Comparison of ENCODE assay signal across 8 cellular contexts in genomic region chr11:129750343-129751292, GRCh38.
DNase-seq lines count a peak whose midpoint lies in the region; ATAC-seq and TF ChIP-seq lines count a peak whose summit lies in the region.

No MANE protein-coding gene starts in this region.

- H3K9me1 ChIP-seq in IMR-90 (ENCODE audit: insufficient read depth, low read length) = no peaks in the 10 kb centered on the region

- no peak overlapping the region for H2BK15ac ChIP-seq in IMR-90 (ENCODE audit: low read depth, low read length)

- no peak overlapping the region for H4K91ac ChIP-seq in IMR-90 (ENCODE audit: insufficient read depth, low read depth, low read length)

- H3K9ac ChIP-seq in DND-41 (ENCODE audit: low read depth, low read length) (no peak overlapping the region), IMR-90 (ENCODE audit: low read depth, low read length) (no peak overlapping the region)

- no peak overlapping the region for H2BK20ac ChIP-seq in IMR-90 (ENCODE audit: low read depth, low read length)

- H3K4me2 ChIP-seq in DND-41 (ENCODE audit: insufficient read depth, low read length) (peak overlapping the region; percentile 59), IMR-90 (ENCODE audit: low read depth, low read length) (peak overlapping the region; percentile 69)

- H2BK5ac ChIP-seq in IMR-90 (ENCODE audit: low read depth, low read length, poor library complexity, severe bottlenecking) = no peak overlapping the region

- POLR2A ChIA-PET in IMR-90 (lab: Charles Lee; ENCODE audit: unreplicated experiment) = no interaction called here

- no peak overlapping the region for H3K14ac ChIP-seq in IMR-90 (replicated peaks; ENCODE audit: low read depth, low read length)

- TF ChIP-seq CTCF in DND-41 (IDR thresholded peaks at IDR 0.05; ENCODE audit: borderline replicate concordance, extremely low read depth, low read length, poor library complexity, severe bottlenecking) (peak; percentile 99), IMR-90 (conservative IDR thresholded peaks at IDR 0.05; ENCODE audit: low read depth, low read length) (peak; percentile 100), RWPE2 (IDR thresholded peaks at IDR 0.05; ENCODE audit: poor library complexity, severe bottlenecking) (peak; percentile 96), gastroesophageal sphincter (IDR thresholded peaks at IDR 0.05) (peak; percentile 97 to 100 (median 98)), testis (IDR thresholded peaks at IDR 0.05) (peak; percentile 99 to 100 (median 100))

- no peak overlapping the region for H3K18ac ChIP-seq in IMR-90 (ENCODE audit: low read depth, low read length)

- CTCF ChIA-PET in IMR-90 (lab: Yijun Ruan, JAX) = interaction anchor here (0.8 to 1.6 kb wide), 8 partner anchors 8 to 632 kb away, joined by 3 to 9 read pairs (median 3); partner anchors contain the start of gene BARX2

- no TSS peak for BruUV-seq in IMR-90 (replicated peaks; lab: Mats Ljungman, UMichigan)

- in situ Hi-C loops in IMR-90 (cut with MboI; ENCODE audit: low sequenced_read_pairs) = no loop called here

- DNase-seq in DND-41 = peak; percentile 70
- peak; percentile 67 for DNase-seq in IMR-90
- DNase-seq in RWPE2 (ENCODE audit: low spot score) = no peak
- peak; percentile 31 for DNase-seq in activated gamma-delta T cell (lab: John Stamatoyannopoulos, UW)
- peak; percentile 43 for DNase-seq in occipital lobe (lab: John Stamatoyannopoulos, UW)
- peak; percentile 83 for DNase-seq in testis

- H3K4ac ChIP-seq in IMR-90 (ENCODE audit: low read depth, low read length) = no peak overlapping the region

- H2BK120ac ChIP-seq in IMR-90 (ENCODE audit: low read depth, low read length) = no peak overlapping the region

- H4K20me1 ChIP-seq in DND-41 (ENCODE audit: insufficient read depth, low read length) (no peaks in the 10 kb centered on the region), IMR-90 (ENCODE audit: insufficient read depth, low read length) (no peaks in the 10 kb centered on the region)

- H3K27me3 ChIP-seq in DND-41 (ENCODE audit: insufficient read depth, low read length, poor library complexity) = peaks cover 7% of the 10 kb centered on the region
- H3K27me3 ChIP-seq in IMR-90 (ENCODE audit: control insufficient read depth, insufficient read depth, low read length) = peaks cover 17% of the 10 kb centered on the region
- H3K27me3 ChIP-seq in RWPE2 (ENCODE audit: insufficient read depth, poor library complexity, severe bottlenecking) = no peaks in the 10 kb centered on the region
- H3K27me3 ChIP-seq in gastroesophageal sphincter = peaks cover 3% of the 10 kb centered on the region
- H3K27me3 ChIP-seq in testis = no peaks in the 10 kb centered on the region

- no peaks in the 10 kb centered on the region for H3K79me1 ChIP-seq in IMR-90 (ENCODE audit: low read depth in 1 of 2, low read length in 2 of 2)

- H3K4me3 ChIP-seq in DND-41 (ENCODE audit: low read depth in 1 of 2, low read length in 2 of 2) (no peak overlapping the region; a peak in 1 of 4 replicates), IMR-90 (ENCODE audit: insufficient read depth, low read depth, low read length) (no peak overlapping the region), RWPE2 (ENCODE audit: severe bottlenecking) (no peak overlapping the region), gastroesophageal sphincter (peak overlapping the region in 1 of 2 donors; percentile 38), testis (peak overlapping the region; percentile 29 to 47)

- H4K5ac ChIP-seq in IMR-90 (ENCODE audit: low read depth, low read length) = no peak overlapping the region

- intact Hi-C loops in IMR-90 (cut with micrococcal nuclease) = loop anchor here (1.0 kb wide), 2 partner anchors 386 to 633 kb away; no protein-coding TSS in a partner anchor
- intact Hi-C loops in testis (cut with DNase I; ENCODE audit: low total_unique reads) = loop anchor here (10.0 kb wide), 1 partner anchor 386 kb away; no protein-coding TSS in a partner anchor

- no peak for TF ChIP-seq EP300 in gastroesophageal sphincter (IDR thresholded peaks at IDR 0.05)

- ATAC-seq in DND-41 (ENCODE audit: insufficient read depth, low read depth) (peak; percentile 89), GM21576 (IDR thresholded peaks at IDR 0.05; ENCODE audit: unreplicated experiment) (peak; percentile 88), IMR-90 (ENCODE audit: low read depth) (peak; percentile 94), RWPE2 (ENCODE audit: low read depth) (peak; percentile 98), gastroesophageal sphincter (peak; percentile 88)

- H3K4me1 ChIP-seq in DND-41 (ENCODE audit: insufficient read depth, low read length) (peaks cover 8% of the 10 kb centered on the region), IMR-90 (ENCODE audit: control insufficient read depth, insufficient read depth, low read length) (no peaks in the 10 kb centered on the region), RWPE2 (ENCODE audit: insufficient read depth, poor library complexity, severe bottlenecking) (no peaks in the 10 kb centered on the region), gastroesophageal sphincter (peaks cover 0 to 12% (median 4%) of the 10 kb centered on the region in 3 donors), testis (no peaks in the 10 kb centered on the region)

- TF ChIP-seq POLR2A in IMR-90 (IDR thresholded peaks at IDR 0.05; ENCODE audit: low read depth, low read length) (no peak), gastroesophageal sphincter (IDR thresholded peaks at IDR 0.05) (no peak), testis (IDR thresholded peaks at IDR 0.05) (no peak)

- TF ChIP-seq RAD21 in IMR-90 (IDR thresholded peaks at IDR 0.05; ENCODE audit: low read length) = peak; percentile 94

- H2AK9ac ChIP-seq in IMR-90 (replicated peaks; ENCODE audit: low read depth, low read length, poor library complexity) = no peak overlapping the region

- no peak overlapping the region for H4K8ac ChIP-seq in IMR-90 (ENCODE audit: low read depth in 2 of 2, low read length in 2 of 2)

- H3K9me3 ChIP-seq in DND-41 (ENCODE audit: insufficient read depth, low read length, severe bottlenecking) (no peaks in the 10 kb centered on the region), IMR-90 (ENCODE audit: control insufficient read depth, insufficient read depth, low read length) (no peaks in the 10 kb centered on the region), RWPE2 (ENCODE audit: severe bottlenecking) (no peaks in the 10 kb centered on the region), gastroesophageal sphincter (no peaks in the 10 kb centered on the region), testis (no peaks in the 10 kb centered on the region)

- 11% methylated on average over 41 of the region's 57 CpGs; no CpG with 5 or more reads in 1 of the 2 experiments for WGBS in IMR-90 (ENCODE audit: extremely low coverage in 2 of 2, insufficient read length in 1 of 2), 2 experiments
- 38 to 52% methylated on average over 8 to 19 of the region's 57 CpGs for WGBS in gastroesophageal sphincter (ENCODE audit: low coverage in 1 of 2), 2 donors
- 13 to 23% methylated on average over 23 to 57 of the region's 57 CpGs for WGBS in testis, 2 donors

- no peak overlapping the region for H2AK5ac ChIP-seq in IMR-90 (ENCODE audit: low read depth, low read length)

- no peak overlapping the region for H3K27ac ChIP-seq in DND-41 (ENCODE audit: low read length)
- no peak overlapping the region for H3K27ac ChIP-seq in IMR-90 (ENCODE audit: insufficient read depth, low read length)
- H3K27ac ChIP-seq in RWPE2 (ENCODE audit: poor library complexity, severe bottlenecking) = no peak overlapping the region
- H3K27ac ChIP-seq in gastroesophageal sphincter = peak overlapping the region in 1 of 4 donors; percentile 59
- no peak overlapping the region for H3K27ac ChIP-seq in testis

- H3K23ac ChIP-seq in IMR-90 (ENCODE audit: low read depth, low read length) = no peak overlapping the region

- no peak overlapping the region for H3K56ac ChIP-seq in IMR-90 (ENCODE audit: extremely low read depth, insufficient read depth, low read length)

- H3K36me3 ChIP-seq in DND-41 (ENCODE audit: insufficient read depth, low read length) (no peaks in the 10 kb centered on the region), IMR-90 (ENCODE audit: control insufficient read depth, insufficient read depth, low read length) (no peaks in the 10 kb centered on the region), RWPE2 (ENCODE audit: low read depth) (no peaks in the 10 kb centered on the region), gastroesophageal sphincter (no peaks in the 10 kb centered on the region), testis (ENCODE audit: low read depth, missing control alignments) (no peaks in the 10 kb centered on the region)

- no peaks in the 10 kb centered on the region for H3K79me2 ChIP-seq in DND-41 (ENCODE audit: insufficient read depth, low read length)

- H2AFZ ChIP-seq in DND-41 (ENCODE audit: low read depth, low read length) = peak overlapping the region; percentile 66; the same call in 1 of the 2 replicates
- H2AFZ ChIP-seq in IMR-90 (replicated peaks; ENCODE audit: low read length, poor library complexity) = peak overlapping the region; percentile 89

- dilution Hi-C loops in IMR-90 (cut with HindIII; ENCODE audit: low sequenced_read_pairs, unreplicated experiment) = no loop called here

TF ChIP-seq in IMR-90, 13 proteins besides CTCF, POLR2A, EP300 and RAD21:
- TF ChIP-seq MAFK (IDR thresholded peaks at IDR 0.05; ENCODE audit: low read depth, low read length) = no peak; the same call in 1 of the 2 replicates
- TF ChIP-seq NFE2L2 (IDR thresholded peaks at IDR 0.05; ENCODE audit: low read depth, low read length) = no peak
- TF ChIP-seq RCOR1 (IDR thresholded peaks at IDR 0.05; ENCODE audit: insufficient replicate concordance, low read length) = no peak
- peak; percentile 96 for TF ChIP-seq SMC3 (IDR thresholded peaks at IDR 0.05; ENCODE audit: low read depth, low read length)

Comparison
In these comparisons a context has a peak if more than half of its experiments do, and no peak if none do; other contexts are left out.
1. H3K4me3 ChIP-seq: peak in testis (2 of 2); none in DND-41 (0 of 2), IMR-90 (single experiment) and RWPE2 (single experiment).
2. Peak in every context shown above with its lines, with median percentiles within 50 percentile points of each other: ATAC-seq and CTCF ChIP-seq.